12 cellular contexts compared by ENCODE assay signal in genomic region chr1:104760017-104760416, GRCh38.
DNase-seq lines count a peak whose midpoint lies in the region; ATAC-seq and TF ChIP-seq lines count a peak whose summit lies in the region.
"Had no signal": no experiment of that assay in that cellular context is flagged by ENCODE, and none has a peak within 500 bp of the region (broad histone marks: within the 10 kb centered on the region; RNA-seq: fewer than 3 reads in every experiment).

No MANE protein-coding gene starts in this region.

- TF ChIP-seq CTCF in endothelial cell (IDR thresholded peaks at IDR 0.05; ENCODE audit: unreplicated experiment) = no peak
- no peak for TF ChIP-seq CTCF in ovary (IDR thresholded peaks at IDR 0.05)

- H3K27me3 ChIP-seq in ovary = no peaks in the 10 kb centered on the region
- H3K27me3 ChIP-seq in effector memory CD4-positive, alpha-beta T cell (replicated peaks; ENCODE audit: control insufficient read depth, insufficient read depth, low read length, poor library complexity, severe bottlenecking) = no peaks in the 10 kb centered on the region
- H3K27me3 ChIP-seq: neural progenitor cell, vagina had no signal

- no peak overlapping the region for H3K4me3 ChIP-seq in ovary
- no peak overlapping the region for H3K4me3 ChIP-seq in effector memory CD4-positive, alpha-beta T cell (ENCODE audit: insufficient read depth, low read depth, low read length, poor library complexity, severe bottlenecking)
- H3K4me3 ChIP-seq: neural progenitor cell, vagina had no signal

- no peak overlapping the region for H3K27ac ChIP-seq in ovary
- no peak overlapping the region for H3K27ac ChIP-seq in effector memory CD4-positive, alpha-beta T cell (ENCODE audit: insufficient read depth, low read length, poor library complexity, severe bottlenecking)
- H3K27ac ChIP-seq: neural progenitor cell, vagina had no signal

- DNase-seq in naive B cell (peak; percentile 17), endothelial cell (ENCODE audit: low spot score) (no peak), ovary (no peak), epidermal melanocyte (ENCODE audit: insufficient read length, low spot score) (no peak)
- DNase-seq in effector memory CD4-positive, alpha-beta T cell = no peak

- H3K36me3 Mint-ChIP-seq in naive B cell (no peaks in the 10 kb centered on the region), endothelial cell (ENCODE audit: low read depth, unreplicated experiment) (no peaks in the 10 kb centered on the region)
- H3K36me3 Mint-ChIP-seq: neural progenitor cell had no signal

- intact Hi-C loops in ovary (cut with DNase I) = no loop called here

- H3K27me3 Mint-ChIP-seq in naive B cell (no peaks in the 10 kb centered on the region), endothelial cell (ENCODE audit: unreplicated experiment) (no peaks in the 10 kb centered on the region)

- H3K27ac Mint-ChIP-seq in naive B cell = peak overlapping the region in 2 of 6 donors; percentile 13 to 73
- H3K27ac Mint-ChIP-seq in endothelial cell (ENCODE audit: unreplicated experiment) = no peak overlapping the region
- H3K27ac Mint-ChIP-seq: activated T-helper 2 cell treated with anti-CD3 and anti-CD28 coated beads, Interferon-gamma antibody, Interleukin-2, Interleukin-4, amounts not matched to agents 10 μg/mL and 5 μg/mL and 100 μg/mL, durations not matched to agents 14 hours and 24 hours and 36 hours; neural progenitor cell; T-helper 1 cell treated with Interleukin-12 subunit alpha and Interleukin-12 subunit beta and Interleukin-4 antibody, amounts not matched to agents 30 μg/mL and 1 μg/mL, for 36 hours had no signal

- H3K9me3 ChIP-seq in ovary = no peaks in the 10 kb centered on the region
- no peaks in the 10 kb centered on the region for H3K9me3 ChIP-seq in effector memory CD4-positive, alpha-beta T cell (ENCODE audit: control insufficient read depth, low read length)
- H3K9me3 ChIP-seq: vagina had no signal

- H3K4me1 ChIP-seq in ovary (ENCODE audit: insufficient read depth) = peaks cover 1% of the 10 kb centered on the region
- H3K4me1 ChIP-seq in effector memory CD4-positive, alpha-beta T cell (ENCODE audit: control insufficient read depth, insufficient read depth, low read length, poor library complexity, severe bottlenecking) = no peaks in the 10 kb centered on the region
- H3K4me1 ChIP-seq: neural progenitor cell, vagina had no signal

- TF ChIP-seq EP300 in ovary (IDR thresholded peaks at IDR 0.05) = no peak

- H3K36me3 ChIP-seq in ovary = no peaks in the 10 kb centered on the region
- no peaks in the 10 kb centered on the region for H3K36me3 ChIP-seq in effector memory CD4-positive, alpha-beta T cell (ENCODE audit: control insufficient read depth, insufficient read depth, low read length)
- H3K36me3 ChIP-seq: neural progenitor cell, vagina had no signal

- TF ChIP-seq POLR2A in ovary (IDR thresholded peaks at IDR 0.05) = no peak

- H3K9me3 Mint-ChIP-seq in naive B cell (peaks cover 0 to 4% (median 0%) of the 10 kb centered on the region in 7 donors), endothelial cell (ENCODE audit: unreplicated experiment) (no peaks in the 10 kb centered on the region)
- H3K9me3 Mint-ChIP-seq: neural progenitor cell had no signal

- peak overlapping the region in 4 of 8 donors; percentile 10 to 57 (median 36) for H3K4me3 Mint-ChIP-seq in naive B cell
- no peak overlapping the region for H3K4me3 Mint-ChIP-seq in endothelial cell (ENCODE audit: unreplicated experiment)
- H3K4me3 Mint-ChIP-seq: neural progenitor cell; T-helper 1 cell treated with Interleukin-12 subunit alpha and Interleukin-12 subunit beta and Interleukin-4 antibody, amounts not matched to agents 30 μg/mL and 1 μg/mL, for 36 hours had no signal

- H3K4me1 Mint-ChIP-seq in naive B cell (peaks cover 7 to 21% (median 9%) of the 10 kb centered on the region in 3 donors), endothelial cell (ENCODE audit: unreplicated experiment) (peaks cover 20% of the 10 kb centered on the region)

- ATAC-seq in GM19025 (IDR thresholded peaks at IDR 0.05; ENCODE audit: low read depth, unreplicated experiment) = peak; percentile 91
- peak; percentile 90 for ATAC-seq in HG02759 (IDR thresholded peaks at IDR 0.05; ENCODE audit: unreplicated experiment)
- ATAC-seq in HG03558 (IDR thresholded peaks at IDR 0.05; ENCODE audit: extremely low read depth, unreplicated experiment) = peak; percentile 96
- peak; percentile 90 to 95 for ATAC-seq in naive B cell (ENCODE audit: low read depth in 2 of 2)
